8 cellular contexts compared by ENCODE assay signal in genomic region chr2:204545861-204546773, GRCh38. TPM values are rescaled to one million over a fixed set of nuclear protein-coding genes. Genes with fewer than 3 reads are reported as not detected.
DNase-seq lines count a peak whose midpoint lies in the region; ATAC-seq and TF ChIP-seq lines count a peak whose summit lies in the region.

No MANE protein-coding gene starts in this region.

- H3K36me3 ChIP-seq in smooth muscle cell (ENCODE audit: low read depth) = no peaks in the 10 kb centered on the region

- CTCF ChIA-PET in activated naive CD4-positive, alpha-beta T cell treated with anti-CD3 and anti-CD28 coated beads, Interleukin-2, amount 10 ng/mL, durations not matched to agents 7 days and 5 days (lab: Charles Lee) = no interaction called here
- CTCF ChIA-PET in GM10248 (lab: Yijun Ruan, JAX) = interaction anchor here (1.2 kb wide), 1 partner anchor 14 kb away, joined by 3 read pairs; no protein-coding TSS in a partner anchor

- H3K4me3 ChIP-seq in LNCaP clone FGC (ENCODE audit: low read depth, low read length) (peak overlapping the region; percentile 64), smooth muscle cell (peak overlapping the region; percentile 95)

- ATAC-seq in activated naive CD8-positive, alpha-beta T cell treated with anti-CD3 and anti-CD28 coated beads, Interleukin-2, amount 50 U/mL, for 24 hours = no peak

- peaks cover 15% of the 10 kb centered on the region for H3K4me1 ChIP-seq in smooth muscle cell (ENCODE audit: low read depth)

- peaks cover 10% of the 10 kb centered on the region for H3K4me1 Mint-ChIP-seq in activated naive CD4-positive, alpha-beta T cell treated with anti-CD3 and anti-CD28 coated beads, Interleukin-2, amount 10 ng/mL, durations not matched to agents 7 days and 5 days
- H3K4me1 Mint-ChIP-seq in activated naive CD8-positive, alpha-beta T cell treated with anti-CD3 and anti-CD28 coated beads, Interleukin-2, amount 50 U/mL, for 24 hours = peaks cover 13% of the 10 kb centered on the region

- no peak overlapping the region for H3K27ac ChIP-seq in smooth muscle cell (ENCODE audit: low read depth)

- H3K4me3 Mint-ChIP-seq in activated naive CD4-positive, alpha-beta T cell treated with anti-CD3 and anti-CD28 coated beads, Interleukin-2, amount 10 ng/mL, durations not matched to agents 7 days and 5 days = peak overlapping the region; percentile 72
- peak overlapping the region; percentile 65 for H3K4me3 Mint-ChIP-seq in activated naive CD8-positive, alpha-beta T cell treated with anti-CD3 and anti-CD28 coated beads, Interleukin-2, amount 50 U/mL, for 24 hours

- peaks cover 37% of the 10 kb centered on the region for H3K27me3 Mint-ChIP-seq in activated naive CD4-positive, alpha-beta T cell treated with anti-CD3 and anti-CD28 coated beads, Interleukin-2, amount 10 ng/mL, durations not matched to agents 7 days and 5 days
- H3K27me3 Mint-ChIP-seq in activated naive CD8-positive, alpha-beta T cell treated with anti-CD3 and anti-CD28 coated beads, Interleukin-2, amount 50 U/mL, for 24 hours = peaks cover 32% of the 10 kb centered on the region

- DNase-seq in activated naive CD4-positive, alpha-beta T cell treated with anti-CD3 and anti-CD28 coated beads, Interleukin-2, amount 10 ng/mL, durations not matched to agents 7 days and 5 days = peak; percentile 25
- no peak for DNase-seq in activated naive CD4-positive, alpha-beta T cell treated with Interleukin-2 at 50 U/mL for 16 hours
- DNase-seq in LNCaP clone FGC (ENCODE audit: low read depth) (no peak), iPS-NIHi7 (ENCODE audit: extremely low spot score) (peak; percentile 48), smooth muscle cell (lab: John Stamatoyannopoulos, UW; ENCODE audit: unreplicated experiment) (no peak), GM03348 (ENCODE audit: low spot score) (no peak), GM10248 (ENCODE audit: extremely low spot score) (no peak)
- peak; percentile 3 for DNase-seq in activated naive CD8-positive, alpha-beta T cell treated with anti-CD3 and anti-CD28 coated beads, Interleukin-2, amount 50 U/mL, for 24 hours

- no peaks in the 10 kb centered on the region for H3F3A ChIP-seq in smooth muscle cell (ENCODE audit: low read depth)

- H3K4me2 ChIP-seq in smooth muscle cell = peak overlapping the region; percentile 99

- no peaks in the 10 kb centered on the region for H3K36me3 Mint-ChIP-seq in activated naive CD4-positive, alpha-beta T cell treated with anti-CD3 and anti-CD28 coated beads, Interleukin-2, amount 10 ng/mL, durations not matched to agents 7 days and 5 days
- no peaks in the 10 kb centered on the region for H3K36me3 Mint-ChIP-seq in activated naive CD8-positive, alpha-beta T cell treated with anti-CD3 and anti-CD28 coated beads, Interleukin-2, amount 50 U/mL, for 24 hours (ENCODE audit: low read depth)

- TF ChIP-seq CTCF in LNCaP clone FGC (IDR thresholded peaks at IDR 0.05; ENCODE audit: control insufficient read depth, extremely low read depth, insufficient read depth) = no peak
- TF ChIP-seq CTCF in smooth muscle cell (IDR thresholded peaks at IDR 0.05; ENCODE audit: borderline replicate concordance, insufficient read depth, poor library complexity, severe bottlenecking) = no peak
- no peak for TF ChIP-seq CTCF in GM10248 (IDR thresholded peaks at IDR 0.05; ENCODE audit: control extremely low read depth, extremely low read depth, low read depth, missing control alignments)

- H2AFZ ChIP-seq in smooth muscle cell (ENCODE audit: low read depth) = peak overlapping the region; percentile 97

- H3K27ac Mint-ChIP-seq in activated naive CD4-positive, alpha-beta T cell treated with anti-CD3 and anti-CD28 coated beads, Interleukin-2, amount 10 ng/mL, durations not matched to agents 7 days and 5 days = no peak overlapping the region
- H3K27ac Mint-ChIP-seq in activated naive CD8-positive, alpha-beta T cell treated with anti-CD3 and anti-CD28 coated beads, Interleukin-2, amount 50 U/mL, for 24 hours = no peak overlapping the region

- H3K9ac ChIP-seq in smooth muscle cell (ENCODE audit: low read depth) = peak overlapping the region; percentile 82

- no peaks in the 10 kb centered on the region for H3K9me3 ChIP-seq in smooth muscle cell (replicated peaks; ENCODE audit: low read depth)

- no peaks in the 10 kb centered on the region for H4K20me1 ChIP-seq in smooth muscle cell (ENCODE audit: low read depth)

- H3K79me2 ChIP-seq in smooth muscle cell (ENCODE audit: low read depth) = peaks cover 16% of the 10 kb centered on the region

- H3K27me3 ChIP-seq in smooth muscle cell (ENCODE audit: low read depth) = peaks cover 7% of the 10 kb centered on the region

- H3K9me3 Mint-ChIP-seq in activated naive CD4-positive, alpha-beta T cell treated with anti-CD3 and anti-CD28 coated beads, Interleukin-2, amount 10 ng/mL, durations not matched to agents 7 days and 5 days = no peaks in the 10 kb centered on the region
- H3K9me3 Mint-ChIP-seq in activated naive CD8-positive, alpha-beta T cell treated with anti-CD3 and anti-CD28 coated beads, Interleukin-2, amount 50 U/mL, for 24 hours = no peaks in the 10 kb centered on the region

- WGBS in smooth muscle cell (ENCODE audit: low lambda C conversion rate) = 12% methylated on average over 29 of the region's 45 CpGs

- POLR2A ChIA-PET in GM10248 (lab: Yijun Ruan, JAX) = no interaction called here

RNA-seq across cellular contexts. Expression of gene PARD3B, which starts 0.8 kb away (rescaled TPM):
- 8.5 and 12.2 TPM in 2 replicates for total RNA-seq in smooth muscle cell
- 3.3 and 5.7 TPM in 2 replicates for polyA plus RNA-seq in smooth muscle cell

Comparison
In these comparisons a context has a peak if more than half of its experiments do, and no peak if none do; other contexts are left out.
1. DNase-seq: peak in activated naive CD4-positive, alpha-beta T cell treated with anti-CD3 and anti-CD28 coated beads, Interleukin-2, amount 10 ng/mL, durations not matched to agents 7 days and 5 days (single experiment), activated naive CD8-positive, alpha-beta T cell treated with anti-CD3 and anti-CD28 coated beads, Interleukin-2, amount 50 U/mL, for 24 hours (single experiment) and iPS-NIHi7 (single experiment); none in activated naive CD4-positive, alpha-beta T cell treated with Interleukin-2 at 50 U/mL for 16 hours (single experiment), LNCaP clone FGC (single experiment), smooth muscle cell (single experiment), GM03348 (single experiment) and GM10248 (single experiment).